In the genomic region with DNA sequence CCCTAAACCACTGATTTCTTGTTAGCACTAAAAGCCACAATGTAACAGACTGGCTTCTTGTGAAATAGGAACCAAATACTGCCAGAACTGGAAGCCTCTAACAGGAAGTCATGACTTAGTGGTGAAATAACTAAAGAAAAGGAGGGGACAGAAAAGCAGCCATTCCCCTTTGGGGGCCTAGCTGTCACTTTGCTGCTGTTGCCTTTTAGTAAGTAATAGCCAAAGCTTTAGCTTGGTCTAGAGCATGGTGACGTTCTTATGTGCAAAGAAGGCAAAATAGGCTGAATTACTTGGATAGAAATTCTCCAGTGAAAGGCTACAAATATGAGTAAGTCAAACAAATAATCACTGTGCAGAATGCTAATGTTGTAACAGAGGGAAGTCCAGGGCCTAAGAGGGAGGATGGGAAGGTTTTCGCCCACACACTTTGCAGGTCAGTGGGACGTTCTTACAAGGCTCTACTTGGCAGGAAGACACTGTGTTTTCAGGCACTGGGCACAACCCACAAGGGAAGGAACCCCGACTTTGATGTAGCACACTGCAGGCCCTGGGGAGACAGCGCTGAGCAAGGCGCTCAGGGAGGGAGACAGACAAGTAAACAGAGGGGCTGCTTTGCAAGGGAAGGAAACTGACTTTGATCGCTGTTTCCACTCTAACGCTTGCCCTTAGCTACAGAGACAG, we compare ENCODE assay signal across 8 cellular contexts. TPM values are rescaled to one million over a fixed set of nuclear protein-coding genes. Genes with fewer than 3 reads are reported as not detected.
DNase-seq lines count a peak whose midpoint lies in the region; ATAC-seq, FAIRE-seq and TF ChIP-seq lines count a peak whose summit lies in the region.

No MANE protein-coding gene starts in this region.

- no peaks in the 10 kb centered on the region for H3K9me3 Mint-ChIP-seq in CD4-positive, CD25-positive, alpha-beta regulatory T cell
- H3K9me3 Mint-ChIP-seq in astrocyte (ENCODE audit: unreplicated experiment): no peaks in the 10 kb centered on the region

- in situ Hi-C loops in transverse colon (cut with MboI; ENCODE audit: low pct_ligation_motif_present in 1 of 4, low pct_unique_long_range_greater_than_20kb in 1 of 4, low sequenced_read_pairs in 3 of 4): loop anchor here in 1 of 4 donors (25.0 kb wide), 1 partner anchor 103 kb away; a partner anchor contains a TSS

- peak overlapping the region; percentile 50 for H3K4me3 ChIP-seq in CD4-positive, CD25-positive, alpha-beta regulatory T cell (ENCODE audit: low read depth, low read length)
- H3K4me3 ChIP-seq in astrocyte (ENCODE audit: insufficient read depth, low read depth, low read length) (peak overlapping the region; percentile 1), lung (no peak overlapping the region), transverse colon (no peak overlapping the region), WERI-Rb-1 (ENCODE audit: low read depth, low read length) (no peak overlapping the region)

- peak overlapping the region; percentile 42 to 70 (median 62) for H3K4me3 Mint-ChIP-seq in CD4-positive, CD25-positive, alpha-beta regulatory T cell
- no peak overlapping the region for H3K4me3 Mint-ChIP-seq in astrocyte (ENCODE audit: unreplicated experiment)

- H3K36me3 Mint-ChIP-seq in CD4-positive, CD25-positive, alpha-beta regulatory T cell: no peaks in the 10 kb centered on the region
- H3K36me3 Mint-ChIP-seq in astrocyte (ENCODE audit: low read depth, unreplicated experiment): no peaks in the 10 kb centered on the region

- H4K20me1 ChIP-seq in astrocyte (ENCODE audit: insufficient read depth, low read length): no peaks in the 10 kb centered on the region

- H3K4me1 Mint-ChIP-seq in CD4-positive, CD25-positive, alpha-beta regulatory T cell: peaks cover 7 to 55% (median 30%) of the 10 kb centered on the region in 4 donors
- peaks cover 64% of the 10 kb centered on the region for H3K4me1 Mint-ChIP-seq in astrocyte (ENCODE audit: low read depth, unreplicated experiment)

- peak overlapping the region; percentile 51 for H3K9ac ChIP-seq in astrocyte (ENCODE audit: low read length)

- no peak for FAIRE-seq in astrocyte (lab: Jason Lieb, UNC)

- H3K27ac ChIP-seq in CD4-positive, CD25-positive, alpha-beta regulatory T cell (ENCODE audit: insufficient read depth, low read length, poor library complexity, severe bottlenecking): peak overlapping the region; percentile 49
- peak overlapping the region; percentile 71 for H3K27ac ChIP-seq in astrocyte (ENCODE audit: low read depth, low read length)
- peak overlapping the region; percentile 91 to 97 for H3K27ac ChIP-seq in lung (ENCODE audit: low read depth in 1 of 2, low read length in 1 of 2)
- H3K27ac ChIP-seq in transverse colon: peak overlapping the region; percentile 71 to 85 (median 78)
- no peak overlapping the region for H3K27ac ChIP-seq in WERI-Rb-1

- H3K4me2 ChIP-seq in astrocyte (ENCODE audit: low read length): peak overlapping the region; percentile 56

- H3K27me3 ChIP-seq in CD4-positive, CD25-positive, alpha-beta regulatory T cell (ENCODE audit: control insufficient read depth, insufficient read depth, low read length): no peaks in the 10 kb centered on the region
- no peaks in the 10 kb centered on the region for H3K27me3 ChIP-seq in astrocyte (ENCODE audit: insufficient read depth, low read length)
- H3K27me3 ChIP-seq in lung (ENCODE audit: control insufficient read depth, insufficient read depth): no peaks in the 10 kb centered on the region
- H3K27me3 ChIP-seq in transverse colon: no peaks in the 10 kb centered on the region
- H3K27me3 ChIP-seq in WERI-Rb-1 (ENCODE audit: insufficient read depth, low read depth, severe bottlenecking): no peaks in the 10 kb centered on the region

- WGBS in lung, 2 donors: 2 to 29% methylated on average over 8 of the region's 8 CpGs
- WGBS in transverse colon (ENCODE audit: low coverage in 1 of 2), 2 donors: 40 to 57% methylated on average over 1 to 8 of the region's 8 CpGs

- H3K4me1 ChIP-seq in CD4-positive, CD25-positive, alpha-beta regulatory T cell (ENCODE audit: control insufficient read depth, insufficient read depth, low read length, poor library complexity, severe bottlenecking): peaks cover 26% of the 10 kb centered on the region
- H3K4me1 ChIP-seq in astrocyte (ENCODE audit: insufficient read depth, low read length) (peaks cover 75% of the 10 kb centered on the region), lung (ENCODE audit: control insufficient read depth in 2 of 2, insufficient read depth in 2 of 2, low read length in 2 of 2) (peaks cover 25 to 41% of the 10 kb centered on the region in 2 donors), transverse colon (peaks cover 6 to 62% (median 8%) of the 10 kb centered on the region in 4 donors)

- H3K9me3 ChIP-seq in CD4-positive, CD25-positive, alpha-beta regulatory T cell (ENCODE audit: control insufficient read depth in 2 of 2, low read length in 2 of 2): no peaks in the 10 kb centered on the region
- no peaks in the 10 kb centered on the region for H3K9me3 ChIP-seq in astrocyte (ENCODE audit: insufficient read depth, low read depth, low read length)
- H3K9me3 ChIP-seq in lung (ENCODE audit: control insufficient read depth in 2 of 2, insufficient read depth in 1 of 2, low read length in 1 of 2): no peaks in the 10 kb centered on the region
- H3K9me3 ChIP-seq in transverse colon: no peaks in the 10 kb centered on the region
- H3K9me3 ChIP-seq in WERI-Rb-1 (ENCODE audit: severe bottlenecking): no peaks in the 10 kb centered on the region

- TF ChIP-seq CTCF in astrocyte (IDR thresholded peaks at IDR 0.05; ENCODE audit: insufficient read depth, low read depth, low read length) (no peak), lung (IDR thresholded peaks at IDR 0.05; ENCODE audit: control extremely low read depth, extremely low read depth) (no peak), transverse colon (IDR thresholded peaks at IDR 0.05) (no peak), WERI-Rb-1 (IDR thresholded peaks at IDR 0.05; ENCODE audit: low read depth, low read length) (no peak)

- H2AFZ ChIP-seq in astrocyte (ENCODE audit: low read depth, low read length): peak overlapping the region; percentile 64

- no peak for TF ChIP-seq POLR2A in transverse colon (IDR thresholded peaks at IDR 0.05)

- intact Hi-C loops in transverse colon (cut with DNase I; ENCODE audit: low total_unique reads): no loop called here

- TF ChIP-seq EP300 in transverse colon (IDR thresholded peaks at IDR 0.05; ENCODE audit: low read depth): no peak

- peak in 2 of 3 donors; percentile 6 to 48 for DNase-seq in CD4-positive, CD25-positive, alpha-beta regulatory T cell
- DNase-seq in LHCN-M2 (ENCODE audit: low read depth) (peak; percentile 52), astrocyte (ENCODE audit: low read depth) (peak; percentile 73), lung (ENCODE audit: low spot score) (peak; percentile 49), transverse colon (peak; percentile 19), GM19238 (ENCODE audit: insufficient read length, low spot score) (no peak), WERI-Rb-1 (no peak)

- no peaks in the 10 kb centered on the region for H3K27me3 Mint-ChIP-seq in CD4-positive, CD25-positive, alpha-beta regulatory T cell
- H3K27me3 Mint-ChIP-seq in astrocyte (ENCODE audit: low read depth, unreplicated experiment): no peaks in the 10 kb centered on the region

- no peaks in the 10 kb centered on the region for H3K79me2 ChIP-seq in astrocyte (ENCODE audit: insufficient read depth, low read length)

- peak; percentile 44 to 47 for ATAC-seq in CD4-positive, CD25-positive, alpha-beta regulatory T cell (ENCODE audit: low read depth in 2 of 2)
- peak; percentile 63 for ATAC-seq in lung (ENCODE audit: insufficient read depth, low FRiP score)
- ATAC-seq in GM21717 (IDR thresholded peaks at IDR 0.05; ENCODE audit: unreplicated experiment): no peak

- H3K27ac Mint-ChIP-seq in CD4-positive, CD25-positive, alpha-beta regulatory T cell: peak overlapping the region; percentile 85 to 91 (median 88)
- peak overlapping the region; percentile 80 for H3K27ac Mint-ChIP-seq in astrocyte (ENCODE audit: unreplicated experiment)

- H3K36me3 ChIP-seq in CD4-positive, CD25-positive, alpha-beta regulatory T cell (ENCODE audit: control insufficient read depth, insufficient read depth, low read length): no peaks in the 10 kb centered on the region
- H3K36me3 ChIP-seq in astrocyte (ENCODE audit: insufficient read depth, low read length): no peaks in the 10 kb centered on the region
- H3K36me3 ChIP-seq in lung (ENCODE audit: control insufficient read depth in 2 of 2, insufficient read depth in 2 of 2, low read length in 2 of 2): no peaks in the 10 kb centered on the region
- no peaks in the 10 kb centered on the region for H3K36me3 ChIP-seq in transverse colon
- H3K36me3 ChIP-seq in WERI-Rb-1: no peaks in the 10 kb centered on the region

RNA-seq across cellular contexts. Expression of a gene that starts 16.6 kb away (rescaled TPM):
- 6.0 TPM for total RNA-seq in CD4-positive, CD25-positive, alpha-beta regulatory T cell
- 1 to 10 TPM in 1 of 4 donors, under 1 TPM in 3; 0.07 to 1.5 (median 0.55) TPM for polyA plus RNA-seq in CD4-positive, CD25-positive, alpha-beta regulatory T cell
- total RNA-seq in LHCN-M2 (2014; rRNA removed): 2.4 and 12.5 TPM in 2 replicates
- 1.9 TPM for polyA plus RNA-seq in LHCN-M2 (2012)
- 1.7 TPM in 2 replicates for total RNA-seq in astrocyte
- total RNA-seq in lung: 10 to 100 TPM; 12.2 to 12.8 TPM
- 1 to 10 TPM; 4.4 to 8.2 TPM for polyA plus RNA-seq in lung
- 1 to 10 TPM in 3 of 4 donors, under 1 TPM in 1; 0.37 to 4.4 (median 3.0) TPM for total RNA-seq in transverse colon

RNA-seq across cellular contexts. Expression of a gene that starts 28.4 kb away (rescaled TPM):
- 55.0 TPM for total RNA-seq in CD4-positive, CD25-positive, alpha-beta regulatory T cell
- polyA plus RNA-seq in CD4-positive, CD25-positive, alpha-beta regulatory T cell: 10 to 100 TPM; 28.3 to 44.8 (median 38.0) TPM
- total RNA-seq in LHCN-M2 (2014; rRNA removed): 40.5 and 46.2 TPM in 2 replicates
- polyA plus RNA-seq in LHCN-M2 (2012): 33.2 TPM
- 52.0 and 60.5 TPM in 2 replicates for total RNA-seq in astrocyte
- 10 to 100 TPM; 32.3 to 34.1 TPM for total RNA-seq in lung
- 10 to 100 TPM; 24.5 to 39.6 TPM for polyA plus RNA-seq in lung
- total RNA-seq in transverse colon: 100 to 1,000 TPM in 1 of 4 donors, 10 to 100 TPM in 3; 12.7 to 134 (median 24.9) TPM

Comparison
In these comparisons a context has a peak if more than half of its experiments do, and no peak if none do; other contexts are left out.
1. DNase-seq: peak in CD4-positive, CD25-positive, alpha-beta regulatory T cell (2 of 3), LHCN-M2 (single experiment), astrocyte (single experiment), lung (single experiment) and transverse colon (single experiment); none in GM19238 (single experiment) and WERI-Rb-1 (single experiment).
2. H3K4me3 ChIP-seq: peak in CD4-positive, CD25-positive, alpha-beta regulatory T cell (single experiment) and astrocyte (single experiment); none in lung (single experiment), transverse colon (0 of 4) and WERI-Rb-1 (single experiment).